ENCODE assay signal across 9 cellular contexts in the genomic region with DNA sequence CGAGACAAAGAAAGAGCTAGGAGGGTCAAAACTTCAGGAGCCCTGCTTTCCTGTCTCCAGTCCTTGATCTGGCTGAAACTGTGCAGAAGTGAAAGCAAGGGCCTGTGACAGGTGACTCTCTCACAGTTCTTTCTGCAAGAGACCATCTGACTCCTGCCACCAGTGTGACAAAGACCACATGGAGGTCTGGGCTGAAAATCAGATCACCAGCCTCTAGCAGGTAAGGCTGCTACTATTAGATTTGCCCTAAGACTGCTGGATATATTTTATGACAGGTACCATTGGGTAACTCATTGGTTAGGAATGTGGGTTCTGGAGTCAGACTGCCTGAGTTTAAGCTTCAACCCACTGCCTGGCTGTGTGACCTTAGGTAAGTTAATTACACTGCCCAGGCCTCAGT.
A peak's percentile ranks its signal among the peaks of the same experiment; 100 is the strongest.
DNase-seq lines count a peak whose midpoint lies in the region; ATAC-seq and TF ChIP-seq lines count a peak whose summit lies in the region.
"Had no signal": no experiment of that assay in that cellular context is flagged by ENCODE, and none has a peak within 500 bp of the region (broad histone marks: within the 10 kb centered on the region; RNA-seq: fewer than 3 reads in every experiment).

No MANE protein-coding gene starts in this region.

- no peak overlapping the region for H3K4me3 Mint-ChIP-seq in dendritic cell treated with granulocyte-macrophage colony-stimulating factor and Interleukin-4, amounts not matched to agents 40 ng/mL and 50 ng/mL, for 4 days
- H3K4me3 Mint-ChIP-seq in stimulated activated naive B cell treated with anti-CD40 and anti-IgM and Interleukin-4, amounts not matched to agents 10 μg/mL and 1 μg/mL and 100 μg/mL, for 72 hours = no peak overlapping the region

- in situ Hi-C loops in GM13976 (cut with MboI; ENCODE audit: low sequenced_read_pairs, unreplicated experiment) = no loop called here

- H3K36me3 Mint-ChIP-seq in dendritic cell treated with granulocyte-macrophage colony-stimulating factor and Interleukin-4, amounts not matched to agents 40 ng/mL and 50 ng/mL, for 4 days (ENCODE audit: low read depth) = peaks cover 8% of the 10 kb centered on the region
- no peaks in the 10 kb centered on the region for H3K36me3 Mint-ChIP-seq in stimulated activated naive B cell treated with anti-CD40 and anti-IgM and Interleukin-4, amounts not matched to agents 10 μg/mL and 1 μg/mL and 100 μg/mL, for 72 hours

- peaks cover 54% of the 10 kb centered on the region for H3K4me1 Mint-ChIP-seq in dendritic cell treated with granulocyte-macrophage colony-stimulating factor and Interleukin-4, amounts not matched to agents 40 ng/mL and 50 ng/mL, for 4 days (ENCODE audit: low read depth)
- H3K4me1 Mint-ChIP-seq in stimulated activated naive B cell treated with anti-CD40 and anti-IgM and Interleukin-4, amounts not matched to agents 10 μg/mL and 1 μg/mL and 100 μg/mL, for 72 hours = peaks cover 0 to 7% of the 10 kb centered on the region in 2 donors

- intact Hi-C loops in dendritic cell treated with granulocyte-macrophage colony-stimulating factor and Interleukin-4, amounts not matched to agents 40 ng/mL and 50 ng/mL, for 4 days (cut with micrococcal nuclease) = loop anchor here (5.0 to 10.0 kb wide), 2 partner anchors 89 to 98 kb away; no protein-coding TSS in a partner anchor

- ATAC-seq in GM21528 (IDR thresholded peaks at IDR 0.05; ENCODE audit: low FRiP score, unreplicated experiment) (peak; percentile 83), HG03460 (IDR thresholded peaks at IDR 0.05; ENCODE audit: unreplicated experiment) (peak; percentile 80)
- ATAC-seq in stimulated activated naive B cell treated with anti-CD40 and anti-IgM and Interleukin-4, amounts not matched to agents 10 μg/mL and 1 μg/mL and 100 μg/mL, for 72 hours (replicated peaks) = no peak

- DNase-seq in GM13976 (ENCODE audit: low spot score) = peak; percentile 11
- DNase-seq in DMS153 treated with DMSO at 0.1 percent for 48 hours (lab: John Stamatoyannopoulos, UW; ENCODE audit: unreplicated experiment) = no peak
- DNase-seq in dedifferentiated amniotic fluid mesenchymal stem cell (ENCODE audit: extremely low spot score) = no peak
- no peak for DNase-seq in hepatic stellate cell (ENCODE audit: low spot score)
- DNase-seq in stimulated activated naive B cell treated with anti-CD40 and anti-IgM and Interleukin-4, amounts not matched to agents 10 μg/mL and 1 μg/mL and 100 μg/mL, for 72 hours = no peak
- DNase-seq: NCI-H1417 treated with DMSO at 0.1 percent for 48 hours had no signal

- TF ChIP-seq CTCF in GM13976 (IDR thresholded peaks at IDR 0.05; ENCODE audit: borderline replicate concordance, control extremely low read depth, extremely low read depth, insufficient read depth, missing control alignments) = no peak

- peak overlapping the region; percentile 87 for H3K27ac Mint-ChIP-seq in dendritic cell treated with granulocyte-macrophage colony-stimulating factor and Interleukin-4, amounts not matched to agents 40 ng/mL and 50 ng/mL, for 4 days
- H3K27ac Mint-ChIP-seq in stimulated activated naive B cell treated with anti-CD40 and anti-IgM and Interleukin-4, amounts not matched to agents 10 μg/mL and 1 μg/mL and 100 μg/mL, for 72 hours = no peak overlapping the region

- peaks cover 9% of the 10 kb centered on the region for H3K9me3 Mint-ChIP-seq in dendritic cell treated with granulocyte-macrophage colony-stimulating factor and Interleukin-4, amounts not matched to agents 40 ng/mL and 50 ng/mL, for 4 days
- peaks cover 0 to 4% of the 10 kb centered on the region in 2 donors for H3K9me3 Mint-ChIP-seq in stimulated activated naive B cell treated with anti-CD40 and anti-IgM and Interleukin-4, amounts not matched to agents 10 μg/mL and 1 μg/mL and 100 μg/mL, for 72 hours

- no peaks in the 10 kb centered on the region for H3K27me3 Mint-ChIP-seq in dendritic cell treated with granulocyte-macrophage colony-stimulating factor and Interleukin-4, amounts not matched to agents 40 ng/mL and 50 ng/mL, for 4 days
- H3K27me3 Mint-ChIP-seq in stimulated activated naive B cell treated with anti-CD40 and anti-IgM and Interleukin-4, amounts not matched to agents 10 μg/mL and 1 μg/mL and 100 μg/mL, for 72 hours = peaks cover 0 to 4% of the 10 kb centered on the region in 2 donors

Comparison
In these comparisons a context has a peak if more than half of its experiments do, and no peak if none do; other contexts are left out.
1. ATAC-seq: peak in GM21528 (single experiment) and HG03460 (single experiment); none in stimulated activated naive B cell treated with anti-CD40 and anti-IgM and Interleukin-4, amounts not matched to agents 10 μg/mL and 1 μg/mL and 100 μg/mL, for 72 hours (0 of 2).